Comparison of ENCODE assay signal across 20 cellular contexts in the genomic region with DNA sequence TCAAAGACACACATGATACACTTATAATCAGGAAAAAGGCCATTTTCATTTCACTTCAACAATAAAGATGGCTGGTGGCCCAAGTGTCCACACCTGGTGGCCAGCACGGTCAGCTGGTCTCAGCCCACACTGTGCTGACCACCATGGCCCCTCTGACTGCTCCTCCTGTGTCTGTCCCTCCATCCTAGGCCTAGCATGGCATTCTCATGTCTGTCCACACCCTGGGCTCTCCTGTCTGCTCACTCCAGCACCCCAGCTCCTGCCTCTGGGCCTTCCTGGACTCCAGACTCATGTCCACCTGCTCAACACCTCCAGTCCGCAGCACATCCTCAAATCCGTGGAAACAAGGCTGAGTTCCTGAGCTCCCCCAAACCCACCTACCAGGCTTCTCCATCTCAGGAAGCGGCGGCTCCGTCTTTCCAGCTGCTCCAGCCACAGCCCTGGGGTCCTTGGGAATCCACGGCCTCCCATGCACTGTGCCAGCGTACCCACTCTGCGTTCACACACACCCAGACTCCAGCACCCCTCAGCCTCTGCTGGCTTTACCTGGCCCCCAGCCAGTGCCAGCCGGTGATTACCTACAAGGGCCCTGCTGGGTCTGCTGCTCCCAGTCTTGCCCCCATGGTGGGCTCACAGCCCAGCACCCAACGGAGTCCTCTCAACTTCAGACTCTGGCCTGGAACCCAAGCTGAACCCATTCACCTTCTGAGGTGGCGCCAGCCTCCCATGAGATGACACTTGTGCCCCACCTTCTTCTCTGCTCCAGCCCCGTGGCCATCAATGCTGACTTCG. TPM values are rescaled to one million over a fixed set of nuclear protein-coding genes. Genes with fewer than 3 reads are reported as not detected.
A peak's percentile ranks its signal among the peaks of the same experiment; 100 is the strongest.
DNase-seq lines count a peak whose midpoint lies in the region; TF ChIP-seq lines count a peak whose summit lies in the region.
"Had no signal": no experiment of that assay in that cellular context is flagged by ENCODE, and none has a peak within 500 bp of the region (broad histone marks: within the 10 kb centered on the region; RNA-seq: fewer than 3 reads in every experiment).

No MANE protein-coding gene starts in this region.

- no peaks in the 10 kb centered on the region for H3K27me3 ChIP-seq in fibroblast of lung (ENCODE audit: control insufficient read depth, insufficient read depth, low read length)
- H3K27me3 ChIP-seq in sigmoid colon = no peaks in the 10 kb centered on the region

- intact Hi-C loops in sigmoid colon (cut with DNase I) = no loop called here

- no peaks in the 10 kb centered on the region for H4K20me1 ChIP-seq in fibroblast of lung (ENCODE audit: control insufficient read depth, extremely low read depth, insufficient read depth, low read length)

- no peak for TF ChIP-seq POLR2A in sigmoid colon (IDR thresholded peaks at IDR 0.05)

- H3K9ac ChIP-seq in fibroblast of lung (ENCODE audit: insufficient read depth, low read length) = no peak overlapping the region

- no peak overlapping the region for H2AFZ ChIP-seq in fibroblast of lung (ENCODE audit: low read length)

- H3K4me1 ChIP-seq in fibroblast of lung (ENCODE audit: control insufficient read depth, extremely low read depth, insufficient read depth, low read length) (peaks cover 10% of the 10 kb centered on the region), sigmoid colon (no peaks in the 10 kb centered on the region)

- peak; percentile 58 for DNase-seq in activated effector memory CD4-positive, alpha-beta T cell treated with anti-CD3 and anti-CD28 coated beads, Interleukin-2, amount 50 U/mL, for 16 hours
- DNase-seq in activated effector memory CD4-positive, alpha-beta T cell treated with Interleukin-2 at 50 U/mL for 16 hours = no peak
- DNase-seq in fibroblast of lung (ENCODE audit: low read depth in 2 of 2) (no peak), sigmoid colon (peak; percentile 62), GM03348 (ENCODE audit: low spot score) (no peak), NCI-H526 (lab: John Stamatoyannopoulos, UW) (no peak)
- DNase-seq: activated CD4-positive, alpha-beta T cell treated with anti-CD3 and anti-CD28 coated beads, Interleukin-2, amount 50 U/mL, for 1 hour; activated T-cell treated with anti-CD3 and anti-CD28 coated beads, Interleukin-2, amount 50 U/mL, for 1 hour; Calu3; naive thymus-derived CD4-positive, alpha-beta T cell; NCI-H2107; NCI-H524; small intestine; stimulated activated CD4-positive, alpha-beta T cell treated with anti-CD3 and anti-CD28 coated beads, Interleukin-2, amount 100 ng/mL, for 48 hours; SW 1271 had no signal

- peaks cover 1% of the 10 kb centered on the region for H3K36me3 ChIP-seq in fibroblast of lung (ENCODE audit: control insufficient read depth, insufficient read depth, low read length)
- peaks cover 0 to 36% (median 2%) of the 10 kb centered on the region in 4 donors for H3K36me3 ChIP-seq in sigmoid colon

- H3K79me2 ChIP-seq in fibroblast of lung (ENCODE audit: control insufficient read depth, insufficient read depth, low read length) = no peaks in the 10 kb centered on the region

- H3K9me3 ChIP-seq in fibroblast of lung (ENCODE audit: control insufficient read depth, insufficient read depth, low read depth, low read length) (no peaks in the 10 kb centered on the region), sigmoid colon (no peaks in the 10 kb centered on the region)

- TF ChIP-seq EP300 in sigmoid colon (IDR thresholded peaks at IDR 0.05) = no peak

- H3K27ac ChIP-seq in fibroblast of lung (ENCODE audit: insufficient read depth, low read length) (peak overlapping the region; percentile 44), sigmoid colon (peak overlapping the region in 3 of 4 donors; percentile 26 to 84 (median 66))
- H3K27ac ChIP-seq: coronary artery had no signal

- no peak overlapping the region for H3K4me2 ChIP-seq in fibroblast of lung (ENCODE audit: extremely low read depth, insufficient read depth, low read length)

- TF ChIP-seq CTCF in fibroblast of lung (conservative IDR thresholded peaks at IDR 0.05 in 1 of 2, IDR thresholded peaks at IDR 0.05 in 1 of 2; ENCODE audit: low read depth in 1 of 2, low read length in 2 of 2) = no peak
- TF ChIP-seq CTCF in sigmoid colon (IDR thresholded peaks at IDR 0.05) = no peak

- 93 to 94% methylated on average over 14 of the region's 14 CpGs for WGBS in sigmoid colon, 2 donors

- H3K4me3 ChIP-seq in fibroblast of lung (replicated peaks in 1 of 4; ENCODE audit: control extremely low read depth in 1 of 4, insufficient read depth in 1 of 4, low read depth in 3 of 4, low read length in 4 of 4) = no peak overlapping the region
- H3K4me3 ChIP-seq in sigmoid colon = no peak overlapping the region
- H3K4me3 ChIP-seq: coronary artery had no signal

RNA-seq across cellular contexts. Expression of a gene that starts 13.9 kb away (rescaled TPM):
- total RNA-seq in fibroblast of lung (8.8 and 9.5 TPM in 2 replicates), sigmoid colon (10 to 100 TPM in 3 of 4 donors, 1 to 10 TPM in 1; 6.4 to 12.5 (median 11.5) TPM)
- polyA plus RNA-seq in fibroblast of lung (10.2 and 11.0 TPM in 2 replicates), sigmoid colon (10 to 100 TPM in 2 of 3 donors, 1 to 10 TPM in 1; 9.6 to 21.0 (median 12.5) TPM)
- 9.8 and 13.8 TPM in 2 replicates for polyA plus RNA-seq in fibroblast of lung (2012)
- polyA minus RNA-seq in fibroblast of lung (ENCODE audit: low replicate concordance) = 6.4 and 9.8 TPM in 2 replicates

RNA-seq across cellular contexts. Expression of a gene that starts 14.6 kb away (rescaled TPM):
- 81.4 and 106 TPM in 2 replicates for total RNA-seq in fibroblast of lung
- 147 and 178 TPM in 2 replicates for polyA plus RNA-seq in fibroblast of lung
- 130 and 183 TPM in 2 replicates for polyA plus RNA-seq in fibroblast of lung (2012)
- polyA minus RNA-seq in fibroblast of lung (ENCODE audit: low replicate concordance) = 81.6 and 101 TPM in 2 replicates
- 100 to 1,000 TPM in 2 of 4 donors, 10 to 100 TPM in 2; 86.2 to 118 (median 99.3) TPM for total RNA-seq in sigmoid colon
- 100 to 1,000 TPM; 111 to 180 (median 138) TPM for polyA plus RNA-seq in sigmoid colon

RNA-seq across cellular contexts. Expression of a gene that starts 14.7 kb away (rescaled TPM):
- total RNA-seq in fibroblast of lung = 153 and 230 TPM in 2 replicates
- 106 and 128 TPM in 2 replicates for polyA plus RNA-seq in fibroblast of lung
- polyA plus RNA-seq in fibroblast of lung (2012) = 101 and 131 TPM in 2 replicates
- 706 and 873 TPM in 2 replicates for polyA minus RNA-seq in fibroblast of lung (ENCODE audit: low replicate concordance)
- total RNA-seq in sigmoid colon = 100 to 1,000 TPM in 1 of 4 donors, 10 to 100 TPM in 3; 73.7 to 103 (median 86.8) TPM
- 10 to 100 TPM; 39.6 to 69.1 (median 47.9) TPM for polyA plus RNA-seq in sigmoid colon

RNA-seq across cellular contexts. Expression of a gene that starts 15.0 kb away (rescaled TPM):
- 17.2 and 21.1 TPM in 2 replicates for total RNA-seq in fibroblast of lung
- polyA plus RNA-seq in fibroblast of lung = 63.5 and 70.2 TPM in 2 replicates
- polyA plus RNA-seq in fibroblast of lung (2012) = 42.0 and 47.1 TPM in 2 replicates
- polyA minus RNA-seq in fibroblast of lung (ENCODE audit: low replicate concordance) = 160 and 172 TPM in 2 replicates
- 10 to 100 TPM; 22.8 to 29.6 (median 23.8) TPM for total RNA-seq in sigmoid colon
- polyA plus RNA-seq in sigmoid colon = 10 to 100 TPM; 33.8 to 48.1 (median 39.0) TPM

RNA-seq across cellular contexts. Expression of a gene that starts 29.3 kb away (rescaled TPM):
- not detected in 2 replicates for total RNA-seq in fibroblast of lung
- polyA plus RNA-seq in fibroblast of lung = not detected in 2 replicates
- not detected in 2 replicates for polyA plus RNA-seq in fibroblast of lung (2012)
- not detected in 2 replicates for polyA minus RNA-seq in fibroblast of lung (ENCODE audit: low replicate concordance)
- not detected for total RNA-seq in sigmoid colon
- not detected for polyA plus RNA-seq in sigmoid colon
- total RNA-seq: Calu3; fibroblast of villous mesenchyme; naive thymus-derived CD4-positive, alpha-beta T cell; urinary bladder had no signal
- polyA plus RNA-seq: BJ; keratinocyte; naive thymus-derived CD4-positive, alpha-beta T cell; small intestine; urinary bladder had no signal

Comparison
In these comparisons a context has a peak if more than half of its experiments do, and no peak if none do; other contexts are left out.
1. DNase-seq: peak in activated effector memory CD4-positive, alpha-beta T cell treated with anti-CD3 and anti-CD28 coated beads, Interleukin-2, amount 50 U/mL, for 16 hours (single experiment) and sigmoid colon (single experiment); none in activated effector memory CD4-positive, alpha-beta T cell treated with Interleukin-2 at 50 U/mL for 16 hours (single experiment), fibroblast of lung (0 of 2), GM03348 (single experiment) and NCI-H526 (0 of 2).